Comparison of ENCODE assay signal across 20 cellular contexts in genomic region chr6:47042238-47042843, GRCh38. TPM values are rescaled to one million over a fixed set of nuclear protein-coding genes. Genes with fewer than 3 reads are reported as not detected.
A peak's percentile ranks its signal among the peaks of the same experiment; 100 is the strongest.
DNase-seq lines count a peak whose midpoint lies in the region; ATAC-seq, FAIRE-seq and TF ChIP-seq lines count a peak whose summit lies in the region.
"Had no signal": no experiment of that assay in that cellular context is flagged by ENCODE, and none has a peak within 500 bp of the region (broad histone marks: within the 10 kb centered on the region; RNA-seq: fewer than 3 reads in every experiment).

TSS of gene ADGRF1 (minus strand) at chr6:47042332. CDS start at chr6:47029061, 13,271 bp downstream.

- TF ChIP-seq CTCF in keratinocyte (optimal IDR thresholded peaks at IDR 0.05 in 1 of 3, IDR thresholded peaks at IDR 0.05 in 1 of 3, conservative IDR thresholded peaks at IDR 0.05 in 1 of 3; ENCODE audit: extremely low read depth in 1 of 3, insufficient read depth in 2 of 3, low read length in 3 of 3) (no peak), parathyroid adenoma (IDR thresholded peaks at IDR 0.05) (no peak), HFFc6 (IDR thresholded peaks at IDR 0.05) (no peak)

- no peaks in the 10 kb centered on the region for H3K9me3 Mint-ChIP-seq in HFFc6
- no peaks in the 10 kb centered on the region for H3K9me3 Mint-ChIP-seq in stimulated activated naive CD8-positive, alpha-beta T cell treated with anti-CD3 and anti-CD28 coated beads, Interleukin-15, amount 100 ng/mL, for 72 hours
- no peaks in the 10 kb centered on the region for H3K9me3 Mint-ChIP-seq in immature natural killer cell
- H3K9me3 Mint-ChIP-seq: activated naive CD4-positive, alpha-beta T cell treated with anti-CD3 and anti-CD28 coated beads, Interleukin-2, amount 50 U/mL, for 72 hours; natural killer cell treated with Interleukin-12 subunit alpha and Interleukin-12 subunit beta and Interleukin-15 and Interleukin-18, amount 100 ng/mL, for 72 hours had no signal

- H3K9ac ChIP-seq in keratinocyte (ENCODE audit: control insufficient read depth, extremely low read depth, insufficient read depth, low read length): peak within 1 kb of the TSS; percentile 62
- H3K9ac ChIP-seq in parathyroid adenoma: no peak within 1 kb of the TSS
- H3K9ac ChIP-seq: KMS-11 had no signal

- peak within 1 kb of the TSS; percentile 91 for H3K4me2 ChIP-seq in keratinocyte (ENCODE audit: control insufficient read depth, extremely low read depth, insufficient read depth, low read depth, low read length)
- peak within 1 kb of the TSS; percentile 20 for H3K4me2 ChIP-seq in parathyroid adenoma (ENCODE audit: low read length)
- H3K4me2 ChIP-seq: KMS-11 had no signal

- H3K9me3 ChIP-seq in keratinocyte (ENCODE audit: control insufficient read depth, low read depth, low read length) (no peaks in the 10 kb centered on the region), parathyroid adenoma (ENCODE audit: control insufficient read depth, low read length) (no peaks in the 10 kb centered on the region)

- in situ Hi-C loops in T47D (cut with HindIII; ENCODE audit: low pct_unique_long_range_greater_than_20kb, low sequenced_read_pairs): no loop called here

- H3K79me2 ChIP-seq in keratinocyte (ENCODE audit: control insufficient read depth, insufficient read depth, low read length) (peaks cover 26% of the 10 kb centered on the region), parathyroid adenoma (no peaks in the 10 kb centered on the region)

- H3K4me1 ChIP-seq in keratinocyte (ENCODE audit: control insufficient read depth, extremely low read depth, insufficient read depth, low read length): peaks cover 54% of the 10 kb centered on the region
- H3K4me1 ChIP-seq in parathyroid adenoma: peaks cover 15% of the 10 kb centered on the region

- H3K27ac ChIP-seq in keratinocyte (ENCODE audit: control insufficient read depth, insufficient read depth, low read length) (peak within 1 kb of the TSS; percentile 94), parathyroid adenoma (no peak within 1 kb of the TSS)
- H3K27ac ChIP-seq: brain microvascular endothelial cell, KMS-11 had no signal

- H3K4me1 Mint-ChIP-seq in HFFc6 (ENCODE audit: low read depth): peaks cover 25% of the 10 kb centered on the region
- no peaks in the 10 kb centered on the region for H3K4me1 Mint-ChIP-seq in stimulated activated naive CD8-positive, alpha-beta T cell treated with anti-CD3 and anti-CD28 coated beads, Interleukin-15, amount 100 ng/mL, for 72 hours
- no peaks in the 10 kb centered on the region for H3K4me1 Mint-ChIP-seq in immature natural killer cell

- no peaks in the 10 kb centered on the region for H3K9me1 ChIP-seq in keratinocyte (ENCODE audit: control insufficient read depth, extremely low read depth, insufficient read depth, low read length)

- H3K4me3 ChIP-seq in keratinocyte (ENCODE audit: control insufficient read depth in 2 of 3, extremely low read depth in 1 of 3, insufficient read depth in 2 of 3, low read depth in 1 of 3, low read length in 3 of 3) (peak within 1 kb of the TSS; percentile 38 to 71 (median 68)), parathyroid adenoma (ENCODE audit: low read depth, low read length) (peak within 1 kb of the TSS; percentile 1)

- H3K36me3 Mint-ChIP-seq in HFFc6 (ENCODE audit: low read depth) (no peaks in the 10 kb centered on the region), immature natural killer cell (no peaks in the 10 kb centered on the region)
- H3K36me3 Mint-ChIP-seq: activated naive CD4-positive, alpha-beta T cell treated with anti-CD3 and anti-CD28 coated beads, Interleukin-2, amount 50 U/mL, for 72 hours; natural killer cell treated with Interleukin-12 subunit alpha and Interleukin-12 subunit beta and Interleukin-15 and Interleukin-18, amount 100 ng/mL, for 72 hours had no signal

- H2AFZ ChIP-seq in keratinocyte (ENCODE audit: control insufficient read depth, low read length) (peak within 1 kb of the TSS; percentile 20), parathyroid adenoma (no peak within 1 kb of the TSS)

- no peak within 1 kb of the TSS for H3K27ac Mint-ChIP-seq in HFFc6
- H3K27ac Mint-ChIP-seq in stimulated activated naive CD8-positive, alpha-beta T cell treated with anti-CD3 and anti-CD28 coated beads, Interleukin-15, amount 100 ng/mL, for 72 hours: no peak within 1 kb of the TSS
- no peak within 1 kb of the TSS for H3K27ac Mint-ChIP-seq in immature natural killer cell
- H3K27ac Mint-ChIP-seq: activated naive CD4-positive, alpha-beta T cell treated with anti-CD3 and anti-CD28 coated beads, Interleukin-2, amount 50 U/mL, for 72 hours; natural killer cell treated with Interleukin-12 subunit alpha and Interleukin-12 subunit beta and Interleukin-15 and Interleukin-18, amount 100 ng/mL, for 72 hours had no signal

- dilution Hi-C loops in keratinocyte (cut with MboI; ENCODE audit: extremely low pct_ligation_motif_present, low sequenced_read_pairs): no loop called here

- no peak for ATAC-seq in stimulated activated naive CD8-positive, alpha-beta T cell treated with anti-CD3 and anti-CD28 coated beads, Interleukin-15, amount 100 ng/mL, for 72 hours
- ATAC-seq: activated naive CD4-positive, alpha-beta T cell treated with anti-CD3 and anti-CD28 coated beads, Interleukin-2, amount 50 U/mL, for 72 hours; natural killer cell treated with Interleukin-12 subunit alpha and Interleukin-12 subunit beta and Interleukin-15 and Interleukin-18, amount 100 ng/mL, for 72 hours; Right ventricle myocardium inferior had no signal

- DNase-seq in HPDE6-E6E7 (ENCODE audit: extremely low spot score): peak; percentile 49
- DNase-seq in T47D (ENCODE audit: low read depth in 1 of 2, low spot score in 1 of 2): peak; percentile 9 to 59
- no peak for DNase-seq in keratinocyte (ENCODE audit: low read depth, low spot score)
- DNase-seq in HFFc6: no peak
- no peak for DNase-seq in SIG-M5 treated with dmso at 0.1 percent for 504 hours (lab: John Stamatoyannopoulos, UW; ENCODE audit: unreplicated experiment)
- no peak for DNase-seq in stimulated activated naive CD8-positive, alpha-beta T cell treated with anti-CD3 and anti-CD28 coated beads, Interleukin-15, amount 100 ng/mL, for 72 hours
- DNase-seq in immature natural killer cell: no peak
- DNase-seq: brain microvascular endothelial cell, COR-L47, GOT3, NCI-H1105 treated with DMSO at 0.1 percent for 48 hours, NCI-H226, retina had no signal

- H3K36me3 ChIP-seq in keratinocyte (ENCODE audit: control insufficient read depth in 2 of 2, extremely low read depth in 1 of 2, insufficient read depth in 2 of 2, low read length in 2 of 2): no peaks in the 10 kb centered on the region
- no peaks in the 10 kb centered on the region for H3K36me3 ChIP-seq in parathyroid adenoma (ENCODE audit: control insufficient read depth, insufficient read depth, low read length)
- H3K36me3 ChIP-seq: brain microvascular endothelial cell had no signal

- H3K27me3 ChIP-seq in keratinocyte (ENCODE audit: control insufficient read depth, extremely low read depth, insufficient read depth, low read length) (no peaks in the 10 kb centered on the region), parathyroid adenoma (ENCODE audit: control insufficient read depth, insufficient read depth, low read length) (no peaks in the 10 kb centered on the region)
- H3K27me3 ChIP-seq: brain microvascular endothelial cell had no signal

- no peaks in the 10 kb centered on the region for H4K20me1 ChIP-seq in keratinocyte (ENCODE audit: control insufficient read depth, extremely low read depth, insufficient read depth, low read length)

- H3K27me3 Mint-ChIP-seq in HFFc6 (ENCODE audit: insufficient read depth): peaks cover 5% of the 10 kb centered on the region; the same call in 1 of the 2 replicates
- H3K27me3 Mint-ChIP-seq in stimulated activated naive CD8-positive, alpha-beta T cell treated with anti-CD3 and anti-CD28 coated beads, Interleukin-15, amount 100 ng/mL, for 72 hours: peaks cover 21% of the 10 kb centered on the region
- peaks cover 3 to 7% (median 6%) of the 10 kb centered on the region in 3 donors for H3K27me3 Mint-ChIP-seq in immature natural killer cell (ENCODE audit: low read depth in 3 of 3)

- peak; percentile 96 for FAIRE-seq in keratinocyte (lab: Jason Lieb, UNC)
- FAIRE-seq: GM12891 had no signal

- H3K4me3 Mint-ChIP-seq in HFFc6: no peak within 1 kb of the TSS
- H3K4me3 Mint-ChIP-seq in stimulated activated naive CD8-positive, alpha-beta T cell treated with anti-CD3 and anti-CD28 coated beads, Interleukin-15, amount 100 ng/mL, for 72 hours: no peak within 1 kb of the TSS
- H3K4me3 Mint-ChIP-seq in immature natural killer cell: no peak within 1 kb of the TSS
- H3K4me3 Mint-ChIP-seq: natural killer cell treated with Interleukin-12 subunit alpha and Interleukin-12 subunit beta and Interleukin-15 and Interleukin-18, amount 100 ng/mL, for 72 hours had no signal

RNA-seq across cellular contexts. Expression of gene ADGRF1, which starts in this region (rescaled TPM):
- polyA plus RNA-seq in keratinocyte: 27.7 to 43.9 TPM (median 35.3 TPM) in 3 replicates
- polyA plus RNA-seq in keratinocyte (2011; ENCODE audit: low read depth): 0.81 TPM
- 10.6 and 18.7 TPM in 2 replicates for polyA plus RNA-seq in keratinocyte (2011; cell fraction: cytosol; rRNA removed)
- polyA plus RNA-seq in keratinocyte (2011; cell fraction: nucleus; rRNA removed): 49.2 and 51.7 TPM in 2 replicates
- polyA plus RNA-seq in keratinocyte (2012; ENCODE audit: low replicate concordance): 1.3 and 18.6 TPM in 2 replicates
- 27.6 to 62.8 TPM (median 50.3 TPM) in 3 replicates for polyA minus RNA-seq in keratinocyte
- polyA minus RNA-seq in keratinocyte (2011; cell fraction: cytosol; rRNA and poly(A)+ RNA removed): 22.8 TPM
- 30.0 and 57.9 TPM in 2 replicates for polyA minus RNA-seq in keratinocyte (2011; cell fraction: nucleus; rRNA and poly(A)+ RNA removed)
- not detected for total RNA-seq in HFFc6 (2021; fragmentation: NEBNext Ultra II Directional; extraction: Animal tissue kit (Norgen Biotek cat#: 25700))
- not detected for polyA plus RNA-seq in immature natural killer cell
- total RNA-seq: activated naive CD4-positive, alpha-beta T cell treated with anti-CD3 and anti-CD28 coated beads, Interleukin-2, amount 50 U/mL, for 72 hours; natural killer cell treated with Interleukin-12 subunit alpha and Interleukin-12 subunit beta and Interleukin-15 and Interleukin-18, amount 100 ng/mL, for 72 hours; Right ventricle myocardium inferior; T-helper 2 cell treated with Interferon-gamma antibody and Interleukin-4, amounts not matched to agents 100 ng/mL and 5 ng/mL, for 36 hours had no signal

Comparison
In these comparisons a context has a peak if more than half of its experiments do, and no peak if none do; other contexts are left out.
1. DNase-seq: peak in HPDE6-E6E7 (single experiment) and T47D (2 of 2); none in keratinocyte (single experiment), HFFc6 (single experiment), SIG-M5 treated with dmso at 0.1 percent for 504 hours (single experiment), stimulated activated naive CD8-positive, alpha-beta T cell treated with anti-CD3 and anti-CD28 coated beads, Interleukin-15, amount 100 ng/mL, for 72 hours (0 of 2) and immature natural killer cell (0 of 3).